In the genomic region with DNA sequence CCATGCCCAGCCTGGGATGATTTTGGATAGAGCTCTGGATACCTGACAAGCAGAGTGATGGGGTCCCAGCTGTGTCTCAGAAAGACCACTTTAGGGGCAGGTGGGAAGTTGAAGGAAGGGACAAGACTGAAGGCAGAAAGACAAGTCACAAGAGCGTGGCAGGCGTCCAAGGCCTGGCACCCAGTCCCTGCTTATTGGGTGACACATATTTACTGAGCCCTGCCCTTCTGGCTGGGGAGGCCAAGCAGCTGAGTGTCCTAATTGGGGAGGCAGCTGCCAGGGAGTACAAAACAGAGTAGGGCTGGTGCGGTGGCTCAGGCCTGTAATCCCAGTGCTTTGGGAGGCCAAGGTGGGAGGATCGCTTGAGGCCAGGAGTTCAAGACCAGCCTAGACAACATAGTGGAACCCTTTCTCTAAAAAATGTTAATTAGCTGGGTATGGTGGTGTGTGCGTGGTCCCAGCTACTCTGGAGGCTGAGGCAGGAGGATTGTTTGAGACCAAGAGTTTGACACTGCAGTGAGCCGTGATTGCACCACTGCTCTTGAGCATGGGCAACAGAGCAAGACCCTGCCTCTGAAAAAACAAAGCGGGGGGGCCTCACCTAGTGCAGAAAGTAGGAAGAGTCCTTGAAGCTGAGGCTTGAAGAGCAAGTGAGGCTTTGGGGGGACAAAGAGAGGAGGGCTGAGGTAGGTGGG, we compare ENCODE assay signal across 10 cellular contexts. TPM values are rescaled to one million over a fixed set of nuclear protein-coding genes. Genes with fewer than 3 reads are reported as not detected.
DNase-seq lines count a peak whose midpoint lies in the region; ATAC-seq and TF ChIP-seq lines count a peak whose summit lies in the region.
"Had no signal": no experiment of that assay in that cellular context is flagged by ENCODE, and none has a peak within 500 bp of the region (broad histone marks: within the 10 kb centered on the region; RNA-seq: fewer than 3 reads in every experiment).

No MANE protein-coding gene starts in this region.

- H3K4me1 Mint-ChIP-seq in CD4-positive, alpha-beta T cell (ENCODE audit: low read depth): peaks cover 19% of the 10 kb centered on the region
- peaks cover 7% of the 10 kb centered on the region in 2 donors for H3K4me1 Mint-ChIP-seq in effector memory CD8-positive, alpha-beta T cell (ENCODE audit: low read depth in 2 of 2)
- H3K4me1 Mint-ChIP-seq in neural crest cell: peaks cover 8% of the 10 kb centered on the region

- H3K4me3 ChIP-seq in Karpas-422 (ENCODE audit: low read length): no peak overlapping the region
- H3K4me3 ChIP-seq: hepatocyte had no signal

- H4K20me1 ChIP-seq in Karpas-422 (ENCODE audit: insufficient read depth, low read depth, low read length): no peaks in the 10 kb centered on the region

- no peaks in the 10 kb centered on the region for H3K36me3 ChIP-seq in Karpas-422 (ENCODE audit: insufficient read depth, low read length)

- no peaks in the 10 kb centered on the region for H3K27me3 ChIP-seq in CD4-positive, alpha-beta T cell (ENCODE audit: control insufficient read depth, insufficient read depth, low read length)
- no peaks in the 10 kb centered on the region for H3K27me3 ChIP-seq in Karpas-422 (ENCODE audit: low read length)
- H3K27me3 ChIP-seq: hepatocyte had no signal

- H3K4me3 Mint-ChIP-seq in CD4-positive, alpha-beta T cell: peak overlapping the region; percentile 48
- H3K4me3 Mint-ChIP-seq in effector memory CD8-positive, alpha-beta T cell: peak overlapping the region; percentile 79
- H3K4me3 Mint-ChIP-seq in neural crest cell: no peak overlapping the region

- ATAC-seq in CD4-positive, alpha-beta T cell (ENCODE audit: poor library complexity): no peak
- no peak for ATAC-seq in effector memory CD8-positive, alpha-beta T cell (replicated peaks)
- ATAC-seq: activated CD8-positive, alpha-beta T cell treated with anti-CD3 and anti-CD28 coated beads for 36 hours had no signal

- no peaks in the 10 kb centered on the region for H3K36me3 Mint-ChIP-seq in CD4-positive, alpha-beta T cell (ENCODE audit: low read depth)
- H3K36me3 Mint-ChIP-seq in effector memory CD8-positive, alpha-beta T cell (ENCODE audit: insufficient read depth): no peaks in the 10 kb centered on the region
- H3K36me3 Mint-ChIP-seq in neural crest cell (ENCODE audit: low read depth): no peaks in the 10 kb centered on the region

- no peak overlapping the region for H3K27ac ChIP-seq in CD4-positive, alpha-beta T cell (ENCODE audit: low read depth, low read length)
- no peak overlapping the region for H3K27ac ChIP-seq in Karpas-422 (ENCODE audit: low read length)
- H3K27ac ChIP-seq: hepatocyte had no signal

- intact Hi-C loops in CD4-positive, alpha-beta T cell (cut with DNase I, micrococcal nuclease): no loop called here

- no peaks in the 10 kb centered on the region for H3K9me2 ChIP-seq in Karpas-422 (replicated peaks; ENCODE audit: insufficient read depth, low read length)

- no peak for DNase-seq in CD4-positive, alpha-beta T cell
- DNase-seq in Karpas-422 (peak; percentile 31), neural crest cell (ENCODE audit: low read depth, low spot score) (no peak), iPS-NIHi7 (ENCODE audit: extremely low spot score) (no peak), NCI-H524 treated with DMSO at 0.1 percent for 48 hours (lab: John Stamatoyannopoulos, UW) (no peak), NCI-H526 (lab: John Stamatoyannopoulos, UW) (no peak)
- no peak for DNase-seq in effector memory CD8-positive, alpha-beta T cell
- DNase-seq in stimulated activated CD4-positive, alpha-beta T cell treated with anti-CD3 and anti-CD28 coated beads, Interleukin-1b, Interleukin-23, amount 100 ng/mL, for 48 hours: no peak
- DNase-seq: activated CD8-positive, alpha-beta T cell treated with anti-CD3 and anti-CD28 coated beads for 36 hours had no signal

- CTCF ChIA-PET in CD4-positive, alpha-beta T cell (lab: Charles Lee): no interaction called here

- TF ChIP-seq CTCF in CD4-positive, alpha-beta T cell (IDR thresholded peaks at IDR 0.05): no peak
- TF ChIP-seq CTCF in neural crest cell (conservative IDR thresholded peaks at IDR 0.05): no peak

- H3K9ac ChIP-seq in Karpas-422 (ENCODE audit: low read length): no peak overlapping the region

- H3K9me3 Mint-ChIP-seq in CD4-positive, alpha-beta T cell: no peaks in the 10 kb centered on the region
- H3K9me3 Mint-ChIP-seq in effector memory CD8-positive, alpha-beta T cell: no peaks in the 10 kb centered on the region
- H3K9me3 Mint-ChIP-seq in neural crest cell: no peaks in the 10 kb centered on the region
- H3K9me3 Mint-ChIP-seq: activated CD8-positive, alpha-beta T cell treated with anti-CD3 and anti-CD28 coated beads for 36 hours had no signal

- H3K4me1 ChIP-seq in Karpas-422 (ENCODE audit: low read length): peaks cover 10% of the 10 kb centered on the region

- H3K27me3 Mint-ChIP-seq in CD4-positive, alpha-beta T cell: no peaks in the 10 kb centered on the region
- no peaks in the 10 kb centered on the region for H3K27me3 Mint-ChIP-seq in effector memory CD8-positive, alpha-beta T cell
- no peaks in the 10 kb centered on the region for H3K27me3 Mint-ChIP-seq in neural crest cell (ENCODE audit: low read depth)
- H3K27me3 Mint-ChIP-seq: activated CD8-positive, alpha-beta T cell treated with anti-CD3 and anti-CD28 coated beads for 36 hours had no signal

- no peaks in the 10 kb centered on the region for H3K79me2 ChIP-seq in Karpas-422 (ENCODE audit: low read length)
- H3K79me2 ChIP-seq: hepatocyte had no signal

- H3K4me2 ChIP-seq in Karpas-422 (ENCODE audit: low read depth, low read length, poor library complexity, severe bottlenecking): no peak overlapping the region
- H3K4me2 ChIP-seq: hepatocyte had no signal

- no peaks in the 10 kb centered on the region for H3K9me3 ChIP-seq in CD4-positive, alpha-beta T cell (ENCODE audit: control insufficient read depth, low read length)
- H3K9me3 ChIP-seq in Karpas-422 (ENCODE audit: low read length): no peaks in the 10 kb centered on the region

- no peak overlapping the region for H2AFZ ChIP-seq in Karpas-422 (ENCODE audit: low read length)
- H2AFZ ChIP-seq: hepatocyte had no signal

- H3K27ac Mint-ChIP-seq in CD4-positive, alpha-beta T cell: no peak overlapping the region
- H3K27ac Mint-ChIP-seq in effector memory CD8-positive, alpha-beta T cell: peak overlapping the region in 1 of 2 donors; percentile 39
- peak overlapping the region; percentile 35 for H3K27ac Mint-ChIP-seq in neural crest cell (ENCODE audit: unreplicated experiment)
- H3K27ac Mint-ChIP-seq: activated CD8-positive, alpha-beta T cell treated with anti-CD3 and anti-CD28 coated beads for 36 hours had no signal

- POLR2A ChIA-PET in CD4-positive, alpha-beta T cell (lab: Charles Lee): no interaction called here

RNA-seq across cellular contexts. Expression of gene GTF2I, which starts 53.0 kb away (rescaled TPM):
- 100 to 1,000 TPM; 105 to 109 TPM for total RNA-seq in CD4-positive, alpha-beta T cell
- 130 and 176 TPM in 2 replicates for total RNA-seq in Karpas-422 (2014; rRNA removed; shearing (Covaris generic); ENCODE audit: low replicate concordance)
- total RNA-seq in neural crest cell: 381 and 396 TPM in 2 replicates
